Comparison of ENCODE assay signal across 22 cellular contexts in genomic region chr6:2632368-2632767, GRCh38.
A peak's percentile ranks its signal among the peaks of the same experiment; 100 is the strongest.
DNase-seq lines count a peak whose midpoint lies in the region; ATAC-seq, FAIRE-seq and TF ChIP-seq lines count a peak whose summit lies in the region.
"Had no signal": no experiment of that assay in that cellular context is flagged by ENCODE, and none has a peak within 500 bp of the region (broad histone marks: within the 10 kb centered on the region; RNA-seq: fewer than 3 reads in every experiment).

No MANE protein-coding gene starts in this region.

- peaks cover 53% of the 10 kb centered on the region for H3K4me1 Mint-ChIP-seq in brain

- H3K36me3 ChIP-seq in GM23248 (ENCODE audit: low read depth) (no peaks in the 10 kb centered on the region), heart left ventricle (no peaks in the 10 kb centered on the region), sigmoid colon (no peaks in the 10 kb centered on the region), kidney (ENCODE audit: control insufficient read depth in 1 of 2, insufficient read depth in 2 of 2, low read length in 2 of 2) (no peaks in the 10 kb centered on the region)
- H3K36me3 ChIP-seq: esophagus squamous epithelium, SJSA1 had no signal

- H2AFZ ChIP-seq in GM23248 = no peak overlapping the region

- H3F3A ChIP-seq in GM23248 (ENCODE audit: insufficient read depth) = peaks cover 18% of the 10 kb centered on the region

- H3K27ac Mint-ChIP-seq in brain = peak overlapping the region in 4 of 5 experiments; percentile 15 to 89 (median 78)
- H3K27ac Mint-ChIP-seq: activated CD8-positive, alpha-beta memory T cell treated with anti-CD3 and anti-CD28 coated beads, Interleukin-2, amount 10 ng/mL, durations not matched to agents 7 days and 5 days; stimulated activated naive CD8-positive, alpha-beta T cell treated with anti-CD3 and anti-CD28 coated beads, Interleukin-15, amount 100 ng/mL, for 72 hours had no signal

- H3K36me3 Mint-ChIP-seq in brain = no peaks in the 10 kb centered on the region
- H3K36me3 Mint-ChIP-seq: activated CD8-positive, alpha-beta memory T cell treated with anti-CD3 and anti-CD28 coated beads, Interleukin-2, amount 10 ng/mL, durations not matched to agents 7 days and 5 days had no signal

- no peak for TF ChIP-seq EP300 in sigmoid colon (IDR thresholded peaks at IDR 0.05)

- H3K27me3 Mint-ChIP-seq in brain = peaks cover 3% of the 10 kb centered on the region

- H3K4me1 ChIP-seq in GM23248 (ENCODE audit: insufficient read depth) (peaks cover 18% of the 10 kb centered on the region), heart left ventricle (peaks cover 0 to 34% (median 15%) of the 10 kb centered on the region in 12 donors), sigmoid colon (peaks cover 0 to 33% (median 26%) of the 10 kb centered on the region in 4 donors), kidney (ENCODE audit: control insufficient read depth in 1 of 2, insufficient read depth in 1 of 2, low read depth in 1 of 2, low read length in 2 of 2) (peaks cover 0 to 6% of the 10 kb centered on the region in 2 donors)

- peak; percentile 19 for DNase-seq in GM23248
- DNase-seq in heart left ventricle = peak in 4 of 5 donors; percentile 46 to 68 (median 58)
- DNase-seq in sigmoid colon = no peak
- no peak for DNase-seq in kidney
- no peak for DNase-seq in kidney tubule cell (ENCODE audit: low spot score)
- DNase-seq in NCI-H1417 treated with DMSO at 0.1 percent for 48 hours (lab: John Stamatoyannopoulos, UW) = no peak
- DNase-seq: activated CD4-positive, CD25-positive, alpha-beta regulatory T cell treated with anti-CD3 and anti-CD28 coated beads, Interleukin-2, amount 50 U/mL, for 72 hours; activated CD8-positive, alpha-beta memory T cell treated with anti-CD3 and anti-CD28 coated beads, Interleukin-2, amount 10 ng/mL, durations not matched to agents 7 days and 5 days; activated gamma-delta T cell; esophagus squamous epithelium; hippocampal formation; KBM-7; kidney glomerular epithelial cell; NCI-H1105; NCI-H226; stimulated activated naive CD8-positive, alpha-beta T cell treated with anti-CD3 and anti-CD28 coated beads, Interleukin-15, amount 100 ng/mL, for 72 hours; T1000 had no signal

- H3K4me3 Mint-ChIP-seq in brain = peak overlapping the region in 1 of 5 experiments; percentile 14
- H3K4me3 Mint-ChIP-seq: activated CD8-positive, alpha-beta memory T cell treated with anti-CD3 and anti-CD28 coated beads, Interleukin-2, amount 10 ng/mL, durations not matched to agents 7 days and 5 days; stimulated activated naive CD8-positive, alpha-beta T cell treated with anti-CD3 and anti-CD28 coated beads, Interleukin-15, amount 100 ng/mL, for 72 hours had no signal

- no peak overlapping the region for H3K4me3 ChIP-seq in GM23248
- no peak overlapping the region for H3K4me3 ChIP-seq in heart left ventricle
- no peak overlapping the region for H3K4me3 ChIP-seq in sigmoid colon
- H3K4me3 ChIP-seq in kidney (ENCODE audit: low read length in 2 of 2) = no peak overlapping the region
- H3K4me3 ChIP-seq: esophagus squamous epithelium, SJSA1 had no signal

- H3K9ac ChIP-seq in GM23248 = no peak overlapping the region
- no peak overlapping the region for H3K9ac ChIP-seq in kidney (ENCODE audit: low read length in 2 of 2)

- no peak for TF ChIP-seq POLR2A in heart left ventricle (IDR thresholded peaks at IDR 0.05)
- TF ChIP-seq POLR2A in sigmoid colon (IDR thresholded peaks at IDR 0.05) = no peak

- H3K9me3 Mint-ChIP-seq in brain = peaks cover 0 to 11% (median 0%) of the 10 kb centered on the region in 5 experiments
- H3K9me3 Mint-ChIP-seq: stimulated activated naive CD8-positive, alpha-beta T cell treated with anti-CD3 and anti-CD28 coated beads, Interleukin-15, amount 100 ng/mL, for 72 hours had no signal

- peak; percentile 53 to 78 (median 74) for ATAC-seq in heart left ventricle
- no peak for ATAC-seq in GM19023 (IDR thresholded peaks at IDR 0.05; ENCODE audit: unreplicated experiment)
- ATAC-seq: activated CD8-positive, alpha-beta memory T cell treated with anti-CD3 and anti-CD28 coated beads, Interleukin-2, amount 10 ng/mL, durations not matched to agents 7 days and 5 days; stimulated activated naive CD8-positive, alpha-beta T cell treated with anti-CD3 and anti-CD28 coated beads, Interleukin-15, amount 100 ng/mL, for 72 hours had no signal

- H3K27ac ChIP-seq in GM23248 = no peak overlapping the region
- H3K27ac ChIP-seq in heart left ventricle = peak overlapping the region in 11 of 12 donors; percentile 17 to 86 (median 72)
- H3K27ac ChIP-seq in sigmoid colon = peak overlapping the region in 3 of 4 donors; percentile 69 to 84 (median 72)
- H3K27ac ChIP-seq in kidney (ENCODE audit: low read depth in 2 of 2, low read length in 2 of 2) = no peak overlapping the region
- H3K27ac ChIP-seq: SJSA1 had no signal

- H3K79me2 ChIP-seq in GM23248 (ENCODE audit: insufficient read depth) = no peaks in the 10 kb centered on the region

- H3K27me3 ChIP-seq in GM23248 (replicated peaks; ENCODE audit: insufficient read depth) (no peaks in the 10 kb centered on the region), heart left ventricle (no peaks in the 10 kb centered on the region), sigmoid colon (no peaks in the 10 kb centered on the region)
- H3K27me3 ChIP-seq: esophagus squamous epithelium, SJSA1 had no signal

- intact Hi-C loops in heart left ventricle (cut with DNase I) (loop anchor here in 9 of 10 donors (2.0 to 10.0 kb wide), 14 partner anchors 158 to 1036 kb away; no protein-coding TSS in a partner anchor), sigmoid colon (cut with DNase I) (loop anchor here (5.0 to 10.0 kb wide), 3 partner anchors 122 to 385 kb away; partner anchors contain the start of genes GMDS and MYLK4), kidney (cut with DNase I) (no loop called here)

- H3K9me3 ChIP-seq in GM23248 (ENCODE audit: low read depth) (no peaks in the 10 kb centered on the region), heart left ventricle (no peaks in the 10 kb centered on the region), sigmoid colon (no peaks in the 10 kb centered on the region), kidney (ENCODE audit: control insufficient read depth in 1 of 2, low read length in 2 of 2) (no peaks in the 10 kb centered on the region)
- H3K9me3 ChIP-seq: esophagus squamous epithelium, SJSA1 had no signal

- H3K9me2 ChIP-seq in GM23248 (ENCODE audit: insufficient read depth) = no peaks in the 10 kb centered on the region

- TF ChIP-seq CTCF in brain (conservative IDR thresholded peaks at IDR 0.05) (no peak), heart left ventricle (IDR thresholded peaks at IDR 0.05) (no peak), sigmoid colon (IDR thresholded peaks at IDR 0.05) (no peak), kidney (IDR thresholded peaks at IDR 0.05; ENCODE audit: borderline replicate concordance, extremely low read depth, insufficient read depth) (no peak)

- in situ Hi-C loops in GM23248 (cut with MboI) = loop anchor here (25.0 kb wide), 2 partner anchors 520 to 1045 kb away; no protein-coding TSS in a partner anchor

- no peaks in the 10 kb centered on the region for H4K20me1 ChIP-seq in GM23248 (ENCODE audit: insufficient read depth)

- FAIRE-seq in kidney (lab: Jason Lieb, UNC) = no peak
- FAIRE-seq: GM12891, H1 had no signal

- 82 to 84% methylated on average over 9 to 10 of the region's 10 CpGs for WGBS in GM23248 (ENCODE audit: low coverage in 1 of 2, low lambda C conversion rate in 2 of 2, missing lambda C conversion rate in 2 of 2), 2 experiments
- 48 to 71% (median 66%) methylated on average over 4 to 10 of the region's 10 CpGs for WGBS in heart left ventricle, 4 donors
- 85 to 88% methylated on average over 10 of the region's 10 CpGs for WGBS in sigmoid colon, 2 donors

- H3K4me2 ChIP-seq in GM23248 (ENCODE audit: unreplicated experiment) = no peak overlapping the region

Comparison
In these comparisons a context has a peak if more than half of its experiments do, and no peak if none do; other contexts are left out.
1. DNase-seq: peak in GM23248 (single experiment) and heart left ventricle (4 of 5); none in sigmoid colon (single experiment), kidney (single experiment), kidney tubule cell (single experiment) and NCI-H1417 treated with DMSO at 0.1 percent for 48 hours (single experiment).
2. H3K27ac ChIP-seq: peak in heart left ventricle (11 of 12) and sigmoid colon (3 of 4); none in GM23248 (single experiment) and kidney (0 of 2).